ENCODE assay signal across 8 cellular contexts in the genomic region with DNA sequence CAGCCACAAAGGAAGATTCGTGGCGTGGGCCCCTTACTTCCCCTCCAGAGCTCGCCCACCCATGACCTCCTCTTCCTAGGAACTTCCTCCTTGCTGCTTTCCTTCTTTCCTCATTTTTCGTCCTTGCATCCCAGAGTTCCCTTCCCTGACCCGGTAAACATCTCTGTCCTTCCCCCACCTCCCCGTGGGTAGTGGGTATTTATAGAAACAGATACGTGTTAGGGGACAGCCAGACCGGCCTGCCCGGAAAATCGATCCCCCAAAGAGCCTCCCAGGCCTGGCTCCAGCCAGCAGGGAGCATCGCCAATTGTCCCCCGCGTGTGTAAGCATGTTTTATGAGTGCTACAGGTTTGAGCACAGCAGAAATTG. TPM values are rescaled to one million over a fixed set of nuclear protein-coding genes. Genes with fewer than 3 reads are reported as not detected.
DNase-seq lines count a peak whose midpoint lies in the region; ATAC-seq and TF ChIP-seq lines count a peak whose summit lies in the region.

No MANE protein-coding gene starts in this region.

- H3K27me3 Mint-ChIP-seq in type B pancreatic cell, result no peaks in the 10 kb centered on the region

- H3K27me3 ChIP-seq in lower lobe of right lung (ENCODE audit: low read depth), result no peaks in the 10 kb centered on the region

- peak overlapping the region; percentile 64 for H3K27ac ChIP-seq in OCI-LY7 (ENCODE audit: low read depth, low read length, poor library complexity, severe bottlenecking)
- peak overlapping the region; percentile 72 for H3K27ac ChIP-seq in cingulate gyrus (ENCODE audit: low read depth, low read length)
- peak overlapping the region; percentile 95 for H3K27ac ChIP-seq in lower lobe of right lung

- no peaks in the 10 kb centered on the region for H3K9me2 ChIP-seq in OCI-LY7 (ENCODE audit: insufficient read depth, low read length)

- ATAC-seq in lower lobe of right lung (no peak), HG03378 (IDR thresholded peaks at IDR 0.05; ENCODE audit: unreplicated experiment) (no peak)

- H3K4me1 Mint-ChIP-seq in type B pancreatic cell (ENCODE audit: unreplicated experiment), result peaks cover 49% of the 10 kb centered on the region

- peaks cover 19% of the 10 kb centered on the region for H3K36me3 ChIP-seq in OCI-LY7 (ENCODE audit: insufficient read depth, low read length)
- no peaks in the 10 kb centered on the region for H3K36me3 ChIP-seq in lower lobe of right lung

- peak overlapping the region; percentile 94 for H3K4me3 Mint-ChIP-seq in type B pancreatic cell

- H3K79me2 ChIP-seq in OCI-LY7 (ENCODE audit: insufficient read depth, low read depth, low read length), result peaks cover 60% of the 10 kb centered on the region

- H4K20me1 ChIP-seq in OCI-LY7 (ENCODE audit: insufficient read depth, low read length), result peaks cover 21% of the 10 kb centered on the region

- no peak for TF ChIP-seq CTCF in GM20000 (IDR thresholded peaks at IDR 0.05; ENCODE audit: extremely low read depth, missing control alignments)
- TF ChIP-seq CTCF in OCI-LY7 (conservative IDR thresholded peaks at IDR 0.05; ENCODE audit: low read length), result no peak
- no peak for TF ChIP-seq CTCF in lower lobe of right lung (IDR thresholded peaks at IDR 0.05)
- no peak for TF ChIP-seq CTCF in type B pancreatic cell (conservative IDR thresholded peaks at IDR 0.05)

- H3K4me1 ChIP-seq in OCI-LY7 (ENCODE audit: insufficient read depth, low read length, poor library complexity, severe bottlenecking), result peaks cover 25% of the 10 kb centered on the region
- peaks cover 37% of the 10 kb centered on the region for H3K4me1 ChIP-seq in lower lobe of right lung

- intact Hi-C loops in OCI-LY7 (cut with micrococcal nuclease; ENCODE audit: unreplicated experiment) (no loop called here), lower lobe of right lung (cut with DNase I) (no loop called here)

- H3K9me3 ChIP-seq in OCI-LY7 (ENCODE audit: low read length), result no peaks in the 10 kb centered on the region
- H3K9me3 ChIP-seq in lower lobe of right lung, result no peaks in the 10 kb centered on the region

- peak overlapping the region; percentile 89 for H3K27ac Mint-ChIP-seq in type B pancreatic cell

- BruUV-seq in OCI-LY7 (replicated peaks; lab: Mats Ljungman, UMichigan), result no TSS peak

- POLR2A ChIA-PET in OCI-LY7 (lab: Charles Lee), result interaction anchor here (0.6 to 1.4 kb wide), 4 partner anchors 14 to 340 kb away, joined by 3 read pairs; no protein-coding TSS in a partner anchor

- peak; percentile 31 for DNase-seq in GM20000 (ENCODE audit: low spot score)
- DNase-seq in OCI-LY7 (ENCODE audit: low spot score), result no peak
- DNase-seq in lower lobe of right lung, result no peak
- DNase-seq in type B pancreatic cell (ENCODE audit: extremely low spot score, unreplicated experiment), result no peak
- DNase-seq in activated effector memory CD4-positive, alpha-beta T cell treated with Interleukin-2 at 50 U/mL for 16 hours, result no peak
- DNase-seq in ecto neural progenitor cell (ENCODE audit: low spot score), result no peak

- no peaks in the 10 kb centered on the region for H3K9me3 Mint-ChIP-seq in type B pancreatic cell

- peak overlapping the region; percentile 99 for H3K4me2 ChIP-seq in OCI-LY7 (ENCODE audit: low read length)

- peak overlapping the region; percentile 98 for H3K4me3 ChIP-seq in OCI-LY7 (ENCODE audit: low read depth, low read length, poor library complexity, severe bottlenecking)
- peak overlapping the region; percentile 92 for H3K4me3 ChIP-seq in lower lobe of right lung

- H3K36me3 Mint-ChIP-seq in type B pancreatic cell, result peaks cover 39% of the 10 kb centered on the region

- CTCF ChIA-PET in OCI-LY7 (lab: Charles Lee; ENCODE audit: unreplicated experiment), result interaction anchor here (1.0 kb wide), 1 partner anchor 12 kb away, joined by 3 read pairs; no protein-coding TSS in a partner anchor

- H2AFZ ChIP-seq in OCI-LY7 (ENCODE audit: low read length), result no peak overlapping the region; the same call in 1 of the 2 replicates

RNA-seq across cellular contexts. Expression of a gene that starts 1.6 kb away (rescaled TPM):
- 25.3 and 30.6 TPM in 2 replicates for total RNA-seq in OCI-LY7 (2014; rRNA removed; shearing (Covaris generic))
- total RNA-seq in OCI-LY7 (2022) (31.5 and 32.3 TPM in 2 replicates), lower lobe of right lung (17.6 TPM), type B pancreatic cell (ENCODE audit: low replicate concordance) (78.3 and 80.5 TPM in 2 replicates)
